24 cellular contexts compared by ENCODE assay signal in genomic region chr13:83350569-83350968, GRCh38.
DNase-seq lines count a peak whose midpoint lies in the region; ATAC-seq and TF ChIP-seq lines count a peak whose summit lies in the region.
"Had no signal": no experiment of that assay in that cellular context is flagged by ENCODE, and none has a peak within 500 bp of the region (broad histone marks: within the 10 kb centered on the region; RNA-seq: fewer than 3 reads in every experiment).

No MANE protein-coding gene starts in this region.

- intact Hi-C loops in PC-3 (cut with micrococcal nuclease) = loop anchor here (10.0 kb wide), 1 partner anchor 144 kb away; no protein-coding TSS in a partner anchor

- peak overlapping the region; percentile 39 for H3K4me2 ChIP-seq in PC-3 (ENCODE audit: low read length)

- no peaks in the 10 kb centered on the region for H3K9me2 ChIP-seq in PC-3 (replicated peaks; ENCODE audit: low read length)

- CTCF ChIA-PET in PC-3 (lab: Charles Lee) = no interaction called here
- CTCF ChIA-PET in activated CD4-positive, alpha-beta memory T cell treated with anti-CD3 and anti-CD28 coated beads, Interleukin-2, amount 10 ng/mL, durations not matched to agents 7 days and 5 days (lab: Charles Lee) = no interaction called here

- H3K36me3 Mint-ChIP-seq in activated CD4-positive, alpha-beta memory T cell treated with anti-CD3 and anti-CD28 coated beads, Interleukin-2, amount 10 ng/mL, durations not matched to agents 7 days and 5 days (ENCODE audit: low read depth) = no peaks in the 10 kb centered on the region
- H3K36me3 Mint-ChIP-seq: brain had no signal

- no TSS peak for BruUV-seq in PC-3 (replicated peaks; lab: Mats Ljungman, UMichigan)

- H2AFZ ChIP-seq in PC-3 (ENCODE audit: low read length) = no peak overlapping the region

- no peaks in the 10 kb centered on the region for H3K36me3 ChIP-seq in PC-3 (ENCODE audit: low read depth, low read length)
- H3K36me3 ChIP-seq: BE2C, lower lobe of right lung, ovary, sigmoid colon had no signal

- ATAC-seq in PC-3 = peak; percentile 95
- ATAC-seq: activated T-cell treated with anti-CD3 and anti-CD28 coated beads, Interleukin-2, amount 50 U/mL, for 4 hours; lower lobe of right lung had no signal

- DNase-seq in ELR (ENCODE audit: low read depth) (peak; percentile 75), PC-3 (peak; percentile 71), choroid plexus epithelial cell (ENCODE audit: low read depth) (peak; percentile 35), skeletal muscle cell (ENCODE audit: low read depth) (peak; percentile 3), COR-L47 (lab: John Stamatoyannopoulos, UW) (no peak), DMS114 treated with DMSO at 0.1 percent for 48 hours (lab: John Stamatoyannopoulos, UW; ENCODE audit: unreplicated experiment) (no peak)
- DNase-seq in activated CD4-positive, alpha-beta memory T cell treated with anti-CD3 and anti-CD28 coated beads, Interleukin-2, amount 10 ng/mL, durations not matched to agents 7 days and 5 days = no peak
- DNase-seq: activated CD4-positive, alpha-beta T cell treated with anti-CD3 and anti-CD28 coated beads, Interleukin-2, amount 50 U/mL, for 4 hours; activated naive CD4-positive, alpha-beta T cell treated with anti-CD3 and anti-CD28 coated beads, Interleukin-2, amount 50 U/mL, for 16 hours; activated T-cell treated with anti-CD3 and anti-CD28 coated beads, Interleukin-2, amount 50 U/mL, for 4 hours; BE2C; dermis blood vessel endothelial cell; head of caudate nucleus; lower lobe of right lung; MV-4-11; NCI-H2081; NCI-H510A; ovary; SHP77; sigmoid colon had no signal

- no peak overlapping the region for H3K4me3 Mint-ChIP-seq in activated CD4-positive, alpha-beta memory T cell treated with anti-CD3 and anti-CD28 coated beads, Interleukin-2, amount 10 ng/mL, durations not matched to agents 7 days and 5 days
- H3K4me3 Mint-ChIP-seq: activated T-cell treated with anti-CD3 and anti-CD28 coated beads, Interleukin-2, amount 50 U/mL, for 4 hours; brain; T-helper 1 cell treated with Interleukin-12 subunit alpha and Interleukin-12 subunit beta and Interleukin-4 antibody, amounts not matched to agents 30 μg/mL and 1 μg/mL, for 36 hours had no signal

- no peaks in the 10 kb centered on the region for H3F3A ChIP-seq in PC-3 (ENCODE audit: low read length, unreplicated experiment)

- TF ChIP-seq CTCF in PC-3 (conservative IDR thresholded peaks at IDR 0.05; ENCODE audit: low read depth, low read length) = no peak
- no peak for TF ChIP-seq CTCF in choroid plexus epithelial cell (conservative IDR thresholded peaks at IDR 0.05; ENCODE audit: low read depth, low read length)

- no peaks in the 10 kb centered on the region for H4K20me1 ChIP-seq in PC-3 (ENCODE audit: low read length)

- no peak overlapping the region for H3K27ac Mint-ChIP-seq in activated CD4-positive, alpha-beta memory T cell treated with anti-CD3 and anti-CD28 coated beads, Interleukin-2, amount 10 ng/mL, durations not matched to agents 7 days and 5 days
- H3K27ac Mint-ChIP-seq: brain; T-helper 1 cell treated with Interleukin-12 subunit alpha and Interleukin-12 subunit beta and Interleukin-4 antibody, amounts not matched to agents 30 μg/mL and 1 μg/mL, for 36 hours had no signal

- no peaks in the 10 kb centered on the region for H3K27me3 Mint-ChIP-seq in activated CD4-positive, alpha-beta memory T cell treated with anti-CD3 and anti-CD28 coated beads, Interleukin-2, amount 10 ng/mL, durations not matched to agents 7 days and 5 days
- H3K27me3 Mint-ChIP-seq: brain had no signal

- H3K9me3 ChIP-seq in PC-3 (ENCODE audit: low read length) = no peaks in the 10 kb centered on the region
- H3K9me3 ChIP-seq: BE2C, lower lobe of right lung, ovary, sigmoid colon had no signal

- peaks cover 16% of the 10 kb centered on the region for H3K4me1 ChIP-seq in PC-3 (ENCODE audit: insufficient read depth, low read length)
- H3K4me1 ChIP-seq: BE2C, lower lobe of right lung, sigmoid colon had no signal

- peak overlapping the region; percentile 72 for H3K27ac ChIP-seq in PC-3 (ENCODE audit: low read length)
- H3K27ac ChIP-seq: epithelial cell of prostate, lower lobe of right lung, ovary, sigmoid colon, VCaP had no signal

- H3K9ac ChIP-seq in PC-3 (ENCODE audit: low read length) = no peak overlapping the region

- POLR2A ChIA-PET in PC-3 (lab: Charles Lee; ENCODE audit: unreplicated experiment) = no interaction called here
- POLR2A ChIA-PET in activated CD4-positive, alpha-beta memory T cell treated with anti-CD3 and anti-CD28 coated beads, Interleukin-2, amount 10 ng/mL, durations not matched to agents 7 days and 5 days (lab: Charles Lee) = no interaction called here

- H3K79me2 ChIP-seq in PC-3 (ENCODE audit: low read length) = no peaks in the 10 kb centered on the region

- no peaks in the 10 kb centered on the region for H3K4me1 Mint-ChIP-seq in activated CD4-positive, alpha-beta memory T cell treated with anti-CD3 and anti-CD28 coated beads, Interleukin-2, amount 10 ng/mL, durations not matched to agents 7 days and 5 days
- H3K4me1 Mint-ChIP-seq: brain had no signal

- H3K9me3 Mint-ChIP-seq in activated CD4-positive, alpha-beta memory T cell treated with anti-CD3 and anti-CD28 coated beads, Interleukin-2, amount 10 ng/mL, durations not matched to agents 7 days and 5 days = peaks cover 2% of the 10 kb centered on the region
- H3K9me3 Mint-ChIP-seq: activated T-cell treated with anti-CD3 and anti-CD28 coated beads, Interleukin-2, amount 50 U/mL, for 4 hours; T-helper 1 cell treated with Interleukin-12 subunit alpha and Interleukin-12 subunit beta and Interleukin-4 antibody, amounts not matched to agents 30 μg/mL and 1 μg/mL, for 36 hours had no signal

- H3K4me3 ChIP-seq in PC-3 (ENCODE audit: low read length) (peak overlapping the region; percentile 29; the same call in 1 of the 2 replicates), choroid plexus epithelial cell (ENCODE audit: low read depth, low read length) (no peak overlapping the region), skeletal muscle cell (ENCODE audit: low read depth, low read length) (no peak overlapping the region)
- H3K4me3 ChIP-seq: lower lobe of right lung, ovary, sigmoid colon had no signal

- H3K27me3 ChIP-seq in PC-3 (ENCODE audit: low read length) = no peaks in the 10 kb centered on the region
- H3K27me3 ChIP-seq: ovary, sigmoid colon had no signal

Comparison
In these comparisons a context has a peak if more than half of its experiments do, and no peak if none do; other contexts are left out.
1. DNase-seq: peak in ELR (single experiment), PC-3 (single experiment), choroid plexus epithelial cell (single experiment) and skeletal muscle cell (single experiment); none in activated CD4-positive, alpha-beta memory T cell treated with anti-CD3 and anti-CD28 coated beads, Interleukin-2, amount 10 ng/mL, durations not matched to agents 7 days and 5 days (single experiment), COR-L47 (single experiment) and DMS114 treated with DMSO at 0.1 percent for 48 hours (single experiment).